In genomic region chr3:33437556-33438283, GRCh38 we compare ENCODE assay signal across 1 cellular context.
TF ChIP-seq lines count a peak whose summit lies in the region.

No MANE protein-coding gene starts in this region.

TF ChIP-seq in SK-N-SH treated with all-trans-retinoic acid at 6 μM for 48 hours, 23 proteins besides CTCF, POLR2A, EP300 and RAD21 (continued from another document):
- TF ChIP-seq, protein P1, sequence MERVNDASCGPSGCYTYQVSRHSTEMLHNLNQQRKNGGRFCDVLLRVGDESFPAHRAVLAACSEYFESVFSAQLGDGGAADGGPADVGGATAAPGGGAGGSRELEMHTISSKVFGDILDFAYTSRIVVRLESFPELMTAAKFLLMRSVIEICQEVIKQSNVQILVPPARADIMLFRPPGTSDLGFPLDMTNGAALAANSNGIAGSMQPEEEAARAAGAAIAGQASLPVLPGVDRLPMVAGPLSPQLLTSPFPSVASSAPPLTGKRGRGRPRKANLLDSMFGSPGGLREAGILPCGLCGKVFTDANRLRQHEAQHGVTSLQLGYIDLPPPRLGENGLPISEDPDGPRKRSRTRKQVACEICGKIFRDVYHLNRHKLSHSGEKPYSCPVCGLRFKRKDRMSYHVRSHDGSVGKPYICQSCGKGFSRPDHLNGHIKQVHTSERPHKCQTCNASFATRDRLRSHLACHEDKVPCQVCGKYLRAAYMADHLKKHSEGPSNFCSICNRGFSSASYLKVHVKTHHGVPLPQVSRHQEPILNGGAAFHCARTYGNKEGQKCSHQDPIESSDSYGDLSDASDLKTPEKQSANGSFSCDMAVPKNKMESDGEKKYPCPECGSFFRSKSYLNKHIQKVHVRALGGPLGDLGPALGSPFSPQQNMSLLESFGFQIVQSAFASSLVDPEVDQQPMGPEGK (CRISPR knock-in tag; IDR thresholded peaks at IDR 0.05; ENCODE audit: borderline replicate concordance) = no peak
- TF ChIP-seq ZNF70 (CRISPR knock-in tag; IDR thresholded peaks at IDR 0.05) (no peak), GLIS3 (CRISPR knock-in tag; IDR thresholded peaks at IDR 0.05) (no peak), RARB (CRISPR knock-in tag; IDR thresholded peaks at IDR 0.05) (no peak), ZNF565 (CRISPR knock-in tag; conservative IDR thresholded peaks at IDR 0.05; ENCODE audit: low read depth) (no peak)
